8 cellular contexts compared by ENCODE assay signal in the genomic region with DNA sequence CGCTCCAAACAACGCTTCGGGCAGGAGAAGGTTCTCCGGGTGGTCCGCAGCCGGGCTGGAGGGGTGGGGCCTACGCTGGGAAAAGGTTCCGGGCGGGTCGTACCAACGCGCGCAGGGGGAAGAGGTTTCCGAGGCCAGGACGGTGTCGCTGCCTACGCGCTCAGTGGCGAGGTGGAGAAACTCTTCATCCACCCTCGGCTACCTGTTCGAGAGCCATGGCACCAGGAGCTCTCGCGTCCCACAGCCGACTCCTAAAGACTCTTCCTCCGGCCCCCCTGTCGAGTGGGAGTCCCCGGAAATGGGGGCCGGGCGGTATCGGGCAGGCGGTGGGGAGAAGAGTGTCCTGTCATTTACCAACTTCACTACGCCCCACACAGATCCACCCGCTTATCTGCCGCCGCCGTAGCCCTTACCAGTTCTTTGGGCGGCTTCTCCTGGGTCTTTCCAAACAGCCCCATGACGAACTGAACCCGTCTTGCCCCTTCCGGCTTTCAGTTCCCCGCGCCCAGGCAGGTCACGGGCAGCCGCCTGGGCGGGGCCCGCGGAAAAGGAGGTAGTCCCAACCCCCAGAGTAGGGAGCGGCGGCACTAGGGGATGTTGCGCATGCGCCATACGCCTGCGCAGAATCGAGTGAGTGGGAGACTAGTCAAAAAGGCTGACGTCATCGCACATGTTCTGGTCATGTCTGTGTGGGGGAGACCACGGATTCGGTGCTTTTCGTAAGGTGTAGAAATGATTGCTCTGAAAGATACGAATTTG. TPM values are rescaled to one million over a fixed set of nuclear protein-coding genes. Genes with fewer than 3 reads are reported as not detected.
A peak's percentile ranks its signal among the peaks of the same experiment; 100 is the strongest.
DNase-seq lines count a peak whose midpoint lies in the region; ATAC-seq and TF ChIP-seq lines count a peak whose summit lies in the region.

TSS of gene CHMP3 (minus strand) at position 553 of the 759 bp plus-strand sequence. CDS start at position 458, 95 bp downstream.

- no peaks in the 10 kb centered on the region for H3K27me3 ChIP-seq in DOHH2 (ENCODE audit: control insufficient read depth, low read length)
- H3K27me3 ChIP-seq in GM23338 (ENCODE audit: insufficient read depth), result peaks cover 5% of the 10 kb centered on the region; the same call in 1 of the 2 replicates
- H3K27me3 ChIP-seq in naive thymus-derived CD4-positive, alpha-beta T cell (ENCODE audit: control insufficient read depth in 2 of 2, insufficient read depth in 2 of 2, low read length in 2 of 2), result no peaks in the 10 kb centered on the region

- no peaks in the 10 kb centered on the region for H3F3A ChIP-seq in DOHH2 (ENCODE audit: control insufficient read depth, insufficient read depth)
- H3F3A ChIP-seq in GM23338 (replicated peaks; ENCODE audit: low read depth), result no peaks in the 10 kb centered on the region

- peaks cover 6% of the 10 kb centered on the region; the same call in 2 of the 3 replicates for H3K9me3 Mint-ChIP-seq in GM23338
- peaks cover 0 to 14% (median 0%) of the 10 kb centered on the region in 11 donors for H3K9me3 Mint-ChIP-seq in naive thymus-derived CD4-positive, alpha-beta T cell
- peaks cover 4 to 6% of the 10 kb centered on the region in 2 donors for H3K9me3 Mint-ChIP-seq in stimulated activated naive B cell treated with anti-CD40 and anti-IgM and Interleukin-4, amounts not matched to agents 10 μg/mL and 1 μg/mL and 100 μg/mL, for 72 hours

- H3K4me2 ChIP-seq in DOHH2 (ENCODE audit: low read length), result peak within 1 kb of the TSS; percentile 62
- H3K4me2 ChIP-seq in GM23338, result peak within 1 kb of the TSS; percentile 82

- peak within 1 kb of the TSS; percentile 83 for H3K27ac ChIP-seq in DOHH2 (ENCODE audit: low read depth, low read length)
- H3K27ac ChIP-seq in GM23338 (ENCODE audit: low read depth), result peak within 1 kb of the TSS; percentile 99
- peak within 1 kb of the TSS; percentile 99 for H3K27ac ChIP-seq in naive thymus-derived CD4-positive, alpha-beta T cell (ENCODE audit: low read depth, low read length)

- intact Hi-C loops in naive thymus-derived CD4-positive, alpha-beta T cell (cut with micrococcal nuclease), result loop anchor here (1.0 to 5.0 kb wide), 9 partner anchors 10 to 1494 kb away; partner anchors contain the start of genes IMMT (in 2 of the 2), KDM3A (in 2 of the 2), RNF103 (in 2 of the 2) and KRCC1 (in 1 of the 2)

- H3K4me1 ChIP-seq in DOHH2 (ENCODE audit: control insufficient read depth, low read length), result peaks cover 21% of the 10 kb centered on the region
- H3K4me1 ChIP-seq in GM23338 (ENCODE audit: insufficient read depth), result peaks cover 9% of the 10 kb centered on the region
- peaks cover 11 to 25% of the 10 kb centered on the region in 2 donors for H3K4me1 ChIP-seq in naive thymus-derived CD4-positive, alpha-beta T cell (ENCODE audit: control insufficient read depth in 2 of 2, insufficient read depth in 2 of 2, low read length in 2 of 2)

- no peaks in the 10 kb centered on the region; the same call in 1 of the 2 replicates for H3K36me3 ChIP-seq in DOHH2 (ENCODE audit: control insufficient read depth, low read length)
- H3K36me3 ChIP-seq in GM23338 (ENCODE audit: insufficient read depth), result no peaks in the 10 kb centered on the region
- H3K36me3 ChIP-seq in naive thymus-derived CD4-positive, alpha-beta T cell (ENCODE audit: control insufficient read depth in 2 of 3, insufficient read depth in 3 of 3, low read length in 3 of 3), result peaks cover 0 to 9% (median 0%) of the 10 kb centered on the region in 3 experiments

- H4K20me1 ChIP-seq in DOHH2 (ENCODE audit: control insufficient read depth, insufficient read depth, low read depth, low read length) (no peaks in the 10 kb centered on the region), GM23338 (replicated peaks; ENCODE audit: insufficient read depth) (no peaks in the 10 kb centered on the region; the same call in 1 of the 2 replicates)

- TF ChIP-seq CTCF in DOHH2 (IDR thresholded peaks at IDR 0.05; ENCODE audit: low read depth, low read length, poor library complexity, severe bottlenecking) (no peak), GM23338 (conservative IDR thresholded peaks at IDR 0.05; ENCODE audit: low read depth in 2 of 2) (no peak)

- peak within 1 kb of the TSS; percentile 96 for H3K4me3 Mint-ChIP-seq in GM23338
- H3K4me3 Mint-ChIP-seq in naive thymus-derived CD4-positive, alpha-beta T cell, result peak within 1 kb of the TSS in 9 of 10 donors; percentile 95 to 99 (median 97)
- H3K4me3 Mint-ChIP-seq in stimulated activated naive B cell treated with anti-CD40 and anti-IgM and Interleukin-4, amounts not matched to agents 10 μg/mL and 1 μg/mL and 100 μg/mL, for 72 hours, result peak within 1 kb of the TSS; percentile 92 to 97

- POLR2A ChIA-PET in naive thymus-derived CD4-positive, alpha-beta T cell (lab: Charles Lee), result interaction anchor here (0.6 to 4.9 kb wide), 18 partner anchors 9 to 1254 kb away, joined by 3 to 63 read pairs (median 3); partner anchors contain the start of gene KDM3A

- H2AFZ ChIP-seq in GM23338, result peak within 1 kb of the TSS; percentile 93

- H3K79me2 ChIP-seq in DOHH2 (ENCODE audit: control insufficient read depth, low read length) (peaks cover 46% of the 10 kb centered on the region), GM23338 (replicated peaks; ENCODE audit: insufficient read depth) (peaks cover 45% of the 10 kb centered on the region)

- H3K27ac Mint-ChIP-seq in GM23338, result peak within 1 kb of the TSS; percentile 99
- H3K27ac Mint-ChIP-seq in naive thymus-derived CD4-positive, alpha-beta T cell, result peak within 1 kb of the TSS; percentile 96 to 100 (median 98)
- peak within 1 kb of the TSS; percentile 99 for H3K27ac Mint-ChIP-seq in stimulated activated naive B cell treated with anti-CD40 and anti-IgM and Interleukin-4, amounts not matched to agents 10 μg/mL and 1 μg/mL and 100 μg/mL, for 72 hours

- H3K4me3 ChIP-seq in DOHH2 (ENCODE audit: low read length), result peak within 1 kb of the TSS; percentile 88
- peak within 1 kb of the TSS; percentile 90 for H3K4me3 ChIP-seq in GM23338
- H3K4me3 ChIP-seq in naive thymus-derived CD4-positive, alpha-beta T cell (ENCODE audit: low read length), result peak within 1 kb of the TSS; percentile 72

- peaks cover 5% of the 10 kb centered on the region for H3K36me3 Mint-ChIP-seq in GM23338 (ENCODE audit: low read depth)
- peaks cover 3 to 39% (median 7%) of the 10 kb centered on the region in 5 donors for H3K36me3 Mint-ChIP-seq in naive thymus-derived CD4-positive, alpha-beta T cell
- peaks cover 11 to 20% of the 10 kb centered on the region in 2 donors for H3K36me3 Mint-ChIP-seq in stimulated activated naive B cell treated with anti-CD40 and anti-IgM and Interleukin-4, amounts not matched to agents 10 μg/mL and 1 μg/mL and 100 μg/mL, for 72 hours

- DNase-seq in GM23338 (ENCODE audit: low spot score) (peak; percentile 97), LHCN-M2 (ENCODE audit: low read depth) (peak; percentile 97), RPMI8226 (peak; percentile 98), fibroblast of gingiva (ENCODE audit: low read depth) (peak; percentile 95)
- peak; percentile 86 to 94 for DNase-seq in activated T-helper 1 cell treated with anti-CD3 and anti-CD28 coated beads, Interleukin-2, amount 50 U/mL, for 16 hours (ENCODE audit: low read depth in 1 of 2, low spot score in 1 of 2)
- peak; percentile 95 to 98 (median 96) for DNase-seq in naive thymus-derived CD4-positive, alpha-beta T cell
- peak; percentile 99 for DNase-seq in stimulated activated naive B cell treated with anti-CD40 and anti-IgM and Interleukin-4, amounts not matched to agents 10 μg/mL and 1 μg/mL and 100 μg/mL, for 72 hours

- peaks cover 4% of the 10 kb centered on the region; the same call in 1 of the 3 replicates for H3K4me1 Mint-ChIP-seq in GM23338
- H3K4me1 Mint-ChIP-seq in naive thymus-derived CD4-positive, alpha-beta T cell, result peaks cover 11 to 42% (median 29%) of the 10 kb centered on the region in 7 donors
- H3K4me1 Mint-ChIP-seq in stimulated activated naive B cell treated with anti-CD40 and anti-IgM and Interleukin-4, amounts not matched to agents 10 μg/mL and 1 μg/mL and 100 μg/mL, for 72 hours, result peaks cover 23 to 25% of the 10 kb centered on the region in 2 donors

- H3K9me2 ChIP-seq in DOHH2 (replicated peaks; ENCODE audit: control insufficient read depth, low read length), result no peaks in the 10 kb centered on the region
- peaks cover 11% of the 10 kb centered on the region for H3K9me2 ChIP-seq in GM23338 (ENCODE audit: insufficient read depth)

- CTCF ChIA-PET in naive thymus-derived CD4-positive, alpha-beta T cell (lab: Charles Lee), result interaction anchor here (1.6 kb wide), 1 partner anchor 10 kb away, joined by 6 read pairs; no protein-coding TSS in a partner anchor

- ATAC-seq in GM23338, result peak; percentile 92
- peak; percentile 94 for ATAC-seq in naive thymus-derived CD4-positive, alpha-beta T cell
- ATAC-seq in stimulated activated naive B cell treated with anti-CD40 and anti-IgM and Interleukin-4, amounts not matched to agents 10 μg/mL and 1 μg/mL and 100 μg/mL, for 72 hours (replicated peaks), result peak; percentile 94

- peaks cover 16% of the 10 kb centered on the region for H3K27me3 Mint-ChIP-seq in GM23338 (ENCODE audit: insufficient read depth, low read depth, poor library complexity)
- peaks cover 0 to 7% (median 0%) of the 10 kb centered on the region in 5 donors for H3K27me3 Mint-ChIP-seq in naive thymus-derived CD4-positive, alpha-beta T cell
- no peaks in the 10 kb centered on the region for H3K27me3 Mint-ChIP-seq in stimulated activated naive B cell treated with anti-CD40 and anti-IgM and Interleukin-4, amounts not matched to agents 10 μg/mL and 1 μg/mL and 100 μg/mL, for 72 hours

- peaks cover 9% of the 10 kb centered on the region; the same call in 1 of the 2 replicates for H3K9me3 ChIP-seq in DOHH2 (ENCODE audit: control insufficient read depth, insufficient read depth, low read length)
- H3K9me3 ChIP-seq in naive thymus-derived CD4-positive, alpha-beta T cell (ENCODE audit: control insufficient read depth in 2 of 3, low read length in 3 of 3), result no peaks in the 10 kb centered on the region

TF ChIP-seq in GM23338, 12 proteins besides CTCF, POLR2A, EP300 and RAD21 (continues in another document):
- TF ChIP-seq STAT1 (IDR thresholded peaks at IDR 0.05; ENCODE audit: unreplicated experiment), result no peak
- no peak for TF ChIP-seq EZH2phosphoT487 (IDR thresholded peaks at IDR 0.05; ENCODE audit: unreplicated experiment)

RNA-seq across cellular contexts. Expression of gene CHMP3, which starts in this region (rescaled TPM):
- total RNA-seq in GM23338 (2014; rRNA removed; shearing (Covaris generic)), result 12.9 and 15.6 TPM in 2 replicates
- 15.5 and 16.3 TPM in 2 replicates for polyA plus RNA-seq in GM23338 (2016; fragmentation: Nextera tagmentation; extraction: Ambion mirVana)
- 87.0 and 92.5 TPM in 2 replicates for total RNA-seq in LHCN-M2 (2014; rRNA removed)
- 98.1 TPM for polyA plus RNA-seq in LHCN-M2 (2012)
- 100 to 1,000 TPM in 2 of 5 experiments, 10 to 100 TPM in 3; 39.9 to 103 (median 71.4) TPM for total RNA-seq in naive thymus-derived CD4-positive, alpha-beta T cell
- polyA plus RNA-seq in naive thymus-derived CD4-positive, alpha-beta T cell, result 10 to 100 TPM; 90.1 to 99.1 TPM

Comparison
In these comparisons a context has a peak if more than half of its experiments do, and no peak if none do; other contexts are left out.
1. Peak in every context shown above with its lines: DNase-seq, ATAC-seq, H3K4me3 ChIP-seq and H3K27ac ChIP-seq.